ENCODE assay signal across 14 cellular contexts in the genomic region with DNA sequence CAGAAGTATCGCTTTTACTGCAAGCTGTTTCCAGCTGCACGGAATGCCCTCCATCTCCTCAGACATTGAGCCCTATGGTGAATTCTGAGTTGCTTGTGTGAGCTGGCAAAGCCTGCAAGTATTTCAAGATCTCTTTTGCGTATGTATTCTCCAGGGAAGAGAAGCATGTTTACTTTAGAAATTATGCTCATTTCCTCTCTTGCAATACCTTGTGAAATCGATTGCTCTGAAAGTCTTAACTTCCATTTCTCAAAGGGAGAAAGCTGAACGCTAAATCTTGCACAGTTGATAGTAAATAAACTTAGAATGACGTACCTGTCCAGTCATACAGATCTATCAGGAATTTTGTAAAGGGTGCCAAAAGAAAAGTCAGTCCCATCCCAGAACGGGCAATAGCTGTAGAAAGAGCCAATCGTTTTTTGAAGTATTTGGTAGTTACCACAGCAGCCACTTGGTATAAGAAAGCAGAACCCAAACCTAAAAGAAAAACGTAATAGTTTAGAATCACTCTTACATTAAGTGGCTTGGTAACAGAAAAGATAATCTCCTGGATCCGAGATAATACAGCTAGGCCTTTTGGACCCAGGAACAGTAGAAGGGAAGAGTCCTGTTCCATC. TPM values are rescaled to one million over a fixed set of nuclear protein-coding genes. Genes with fewer than 3 reads are reported as not detected.
DNase-seq lines count a peak whose midpoint lies in the region; ATAC-seq and TF ChIP-seq lines count a peak whose summit lies in the region.
"Had no signal": no experiment of that assay in that cellular context is flagged by ENCODE, and none has a peak within 500 bp of the region (broad histone marks: within the 10 kb centered on the region; RNA-seq: fewer than 3 reads in every experiment).

No MANE protein-coding gene starts in this region.

- DNase-seq in activated CD4-positive, alpha-beta T cell treated with anti-CD3 and anti-CD28 coated beads, Interleukin-2, amount 10 ng/mL, durations not matched to agents 24 days and 14 days, result no peak
- no peak for DNase-seq in activated CD4-positive, alpha-beta T cell treated with anti-CD3 and anti-CD28 coated beads for 4 hours
- no peak for DNase-seq in hepatocyte (ENCODE audit: low spot score)
- no peak for DNase-seq in upper lobe of right lung
- DNase-seq in activated CD4-positive, alpha-beta memory T cell treated with anti-CD3 and anti-CD28 coated beads, Interleukin-2, amount 10 ng/mL, durations not matched to agents 7 days and 5 days, result no peak
- DNase-seq in NCI-H2029 (lab: John Stamatoyannopoulos, UW), result no peak
- DNase-seq: activated CD4-positive, alpha-beta T cell treated with anti-CD3 and anti-CD28 coated beads for 36 hours; activated naive CD4-positive, alpha-beta T cell treated with Interleukin-2 at 50 U/mL for 16 hours; NCI-H446; SHP77 treated with DMSO at 0.1 percent for 48 hours had no signal

- no peak overlapping the region for H3K4me3 ChIP-seq in hepatocyte
- peak overlapping the region; percentile 2 for H3K4me3 ChIP-seq in upper lobe of right lung
- H3K4me3 ChIP-seq: K562, skin epidermis had no signal

- H3K27me3 ChIP-seq in hepatocyte (no peaks in the 10 kb centered on the region), upper lobe of right lung (no peaks in the 10 kb centered on the region)

- H3K9me3 Mint-ChIP-seq in activated CD4-positive, alpha-beta T cell treated with anti-CD3 and anti-CD28 coated beads, Interleukin-2, amount 10 ng/mL, durations not matched to agents 24 days and 14 days, result no peaks in the 10 kb centered on the region
- no peaks in the 10 kb centered on the region for H3K9me3 Mint-ChIP-seq in activated CD4-positive, alpha-beta memory T cell treated with anti-CD3 and anti-CD28 coated beads, Interleukin-2, amount 10 ng/mL, durations not matched to agents 7 days and 5 days

- no peak overlapping the region for H2AFZ ChIP-seq in hepatocyte

- H3K4me1 ChIP-seq in hepatocyte (ENCODE audit: insufficient read depth), result no peaks in the 10 kb centered on the region
- peaks cover 9% of the 10 kb centered on the region for H3K4me1 ChIP-seq in upper lobe of right lung

- no peaks in the 10 kb centered on the region for H3K9me2 ChIP-seq in hepatocyte (replicated peaks; ENCODE audit: insufficient read depth)

- ATAC-seq in upper lobe of right lung, result peak; percentile 85
- ATAC-seq in GM21447 (IDR thresholded peaks at IDR 0.05; ENCODE audit: unreplicated experiment), result no peak
- ATAC-seq: activated CD4-positive, alpha-beta T cell treated with anti-CD3 and anti-CD28 coated beads for 36 hours; K562 had no signal

- CTCF ChIA-PET in activated CD4-positive, alpha-beta memory T cell treated with anti-CD3 and anti-CD28 coated beads, Interleukin-2, amount 10 ng/mL, durations not matched to agents 7 days and 5 days (lab: Charles Lee), result interaction anchor here (0.6 kb wide), 1 partner anchor 982 kb away, joined by 6 read pairs; no protein-coding TSS in a partner anchor

- H3K4me2 ChIP-seq in hepatocyte, result no peak overlapping the region

- H3K4me3 Mint-ChIP-seq in activated CD4-positive, alpha-beta T cell treated with anti-CD3 and anti-CD28 coated beads, Interleukin-2, amount 10 ng/mL, durations not matched to agents 24 days and 14 days, result no peak overlapping the region
- no peak overlapping the region for H3K4me3 Mint-ChIP-seq in activated CD4-positive, alpha-beta memory T cell treated with anti-CD3 and anti-CD28 coated beads, Interleukin-2, amount 10 ng/mL, durations not matched to agents 7 days and 5 days
- H3K4me3 Mint-ChIP-seq: activated CD4-positive, alpha-beta T cell treated with anti-CD3 and anti-CD28 coated beads for 36 hours had no signal

- POLR2A ChIA-PET in activated CD4-positive, alpha-beta memory T cell treated with anti-CD3 and anti-CD28 coated beads, Interleukin-2, amount 10 ng/mL, durations not matched to agents 7 days and 5 days (lab: Charles Lee), result interaction anchor here (7.1 kb wide), 1 partner anchor 41 kb away, joined by 41 read pairs; a partner anchor contains a TSS

- TF ChIP-seq CTCF in VCaP (conservative IDR thresholded peaks at IDR 0.05) (no peak), hepatocyte (IDR thresholded peaks at IDR 0.05; ENCODE audit: poor library complexity) (no peak), upper lobe of right lung (IDR thresholded peaks at IDR 0.05) (no peak)

- H3K9me3 ChIP-seq in hepatocyte (ENCODE audit: low read depth) (no peaks in the 10 kb centered on the region), upper lobe of right lung (no peaks in the 10 kb centered on the region)

- H3K27ac ChIP-seq in VCaP (peak overlapping the region; percentile 36), hepatocyte (peak overlapping the region; percentile 19), upper lobe of right lung (peak overlapping the region; percentile 74)

- peak overlapping the region; percentile 20 for H3K27ac Mint-ChIP-seq in activated CD4-positive, alpha-beta T cell treated with anti-CD3 and anti-CD28 coated beads, Interleukin-2, amount 10 ng/mL, durations not matched to agents 24 days and 14 days
- H3K27ac Mint-ChIP-seq in activated CD4-positive, alpha-beta memory T cell treated with anti-CD3 and anti-CD28 coated beads, Interleukin-2, amount 10 ng/mL, durations not matched to agents 7 days and 5 days, result no peak overlapping the region
- H3K27ac Mint-ChIP-seq: activated CD4-positive, alpha-beta T cell treated with anti-CD3 and anti-CD28 coated beads for 36 hours had no signal

- WGBS in hepatocyte (ENCODE audit: low lambda C conversion rate, missing lambda C conversion rate), result 79% methylated on average over 9 of the region's 10 CpGs

- peaks cover 40% of the 10 kb centered on the region for H3K36me3 Mint-ChIP-seq in activated CD4-positive, alpha-beta T cell treated with anti-CD3 and anti-CD28 coated beads, Interleukin-2, amount 10 ng/mL, durations not matched to agents 24 days and 14 days (ENCODE audit: low read depth)
- H3K36me3 Mint-ChIP-seq in activated CD4-positive, alpha-beta memory T cell treated with anti-CD3 and anti-CD28 coated beads, Interleukin-2, amount 10 ng/mL, durations not matched to agents 7 days and 5 days (ENCODE audit: low read depth), result peaks cover 54% of the 10 kb centered on the region

- H3K36me3 ChIP-seq in hepatocyte (replicated peaks; ENCODE audit: insufficient read depth, low read depth) (peaks cover 4% of the 10 kb centered on the region), upper lobe of right lung (peaks cover 43% of the 10 kb centered on the region)

- H3K79me2 ChIP-seq in hepatocyte, result no peaks in the 10 kb centered on the region

- no peaks in the 10 kb centered on the region for H4K20me1 ChIP-seq in hepatocyte (ENCODE audit: insufficient read depth, poor library complexity, severe bottlenecking)

- peaks cover 16% of the 10 kb centered on the region for H3K4me1 Mint-ChIP-seq in activated CD4-positive, alpha-beta T cell treated with anti-CD3 and anti-CD28 coated beads, Interleukin-2, amount 10 ng/mL, durations not matched to agents 24 days and 14 days
- peaks cover 21% of the 10 kb centered on the region for H3K4me1 Mint-ChIP-seq in activated CD4-positive, alpha-beta memory T cell treated with anti-CD3 and anti-CD28 coated beads, Interleukin-2, amount 10 ng/mL, durations not matched to agents 7 days and 5 days

- intact Hi-C loops in activated CD4-positive, alpha-beta T cell treated with anti-CD3 and anti-CD28 coated beads, Interleukin-2, amount 10 ng/mL, durations not matched to agents 24 days and 14 days (cut with micrococcal nuclease), result no loop called here
- intact Hi-C loops in upper lobe of right lung (cut with DNase I), result no loop called here

- no peaks in the 10 kb centered on the region for H3K27me3 Mint-ChIP-seq in activated CD4-positive, alpha-beta T cell treated with anti-CD3 and anti-CD28 coated beads, Interleukin-2, amount 10 ng/mL, durations not matched to agents 24 days and 14 days
- H3K27me3 Mint-ChIP-seq in activated CD4-positive, alpha-beta memory T cell treated with anti-CD3 and anti-CD28 coated beads, Interleukin-2, amount 10 ng/mL, durations not matched to agents 7 days and 5 days, result no peaks in the 10 kb centered on the region
- H3K27me3 Mint-ChIP-seq: activated CD4-positive, alpha-beta T cell treated with anti-CD3 and anti-CD28 coated beads for 36 hours had no signal

RNA-seq across cellular contexts. Expression of a gene that starts 10.1 kb away (rescaled TPM):
- total RNA-seq in activated CD4-positive, alpha-beta T cell treated with anti-CD3 and anti-CD28 coated beads, Interleukin-2, amount 10 ng/mL, durations not matched to agents 24 days and 14 days, result 0.43 and 0.44 TPM in 2 replicates
- total RNA-seq in hepatocyte (16.2 and 16.4 TPM in 2 replicates), upper lobe of right lung (15.9 TPM)
- 8.3 and 10.7 TPM in 2 replicates for polyA plus RNA-seq in hepatocyte
- under 1 TPM; 0.35 to 0.55 TPM for total RNA-seq in activated CD4-positive, alpha-beta memory T cell treated with anti-CD3 and anti-CD28 coated beads, Interleukin-2, amount 10 ng/mL, durations not matched to agents 7 days and 5 days

RNA-seq across cellular contexts. Expression of a gene that starts 26.7 kb away (rescaled TPM):
- 170 and 180 TPM in 2 replicates for total RNA-seq in activated CD4-positive, alpha-beta T cell treated with anti-CD3 and anti-CD28 coated beads, Interleukin-2, amount 10 ng/mL, durations not matched to agents 24 days and 14 days
- total RNA-seq in hepatocyte, result 45.4 and 57.9 TPM in 2 replicates
- 157 and 168 TPM in 2 replicates for polyA plus RNA-seq in hepatocyte
- 110 TPM for total RNA-seq in upper lobe of right lung
- 100 to 1,000 TPM; 127 to 128 TPM for total RNA-seq in activated CD4-positive, alpha-beta memory T cell treated with anti-CD3 and anti-CD28 coated beads, Interleukin-2, amount 10 ng/mL, durations not matched to agents 7 days and 5 days

RNA-seq across cellular contexts. Expression of a gene that starts 41.6 kb away (rescaled TPM):
- 55.6 and 57.1 TPM in 2 replicates for total RNA-seq in activated CD4-positive, alpha-beta T cell treated with anti-CD3 and anti-CD28 coated beads, Interleukin-2, amount 10 ng/mL, durations not matched to agents 24 days and 14 days
- 31.3 and 36.8 TPM in 2 replicates for total RNA-seq in hepatocyte
- polyA plus RNA-seq in hepatocyte, result 7.0 and 7.9 TPM in 2 replicates
- total RNA-seq in upper lobe of right lung, result 22.1 TPM
- 10 to 100 TPM; 63.4 to 68.1 TPM for total RNA-seq in activated CD4-positive, alpha-beta memory T cell treated with anti-CD3 and anti-CD28 coated beads, Interleukin-2, amount 10 ng/mL, durations not matched to agents 7 days and 5 days

Comparison
In these comparisons a context has a peak if more than half of its experiments do, and no peak if none do; other contexts are left out.
1. H3K27ac ChIP-seq: peak in every context shown above with its lines; median percentile 74 in upper lobe of right lung; 36 in VCaP; 19 in hepatocyte.
2. RNA of a gene that starts 10.1 kb away (total RNA-seq): 16.2 to 16.4 TPM in hepatocyte and 15.9 TPM in upper lobe of right lung (single experiment); 0.35 to 0.55 TPM in activated CD4-positive, alpha-beta memory T cell treated with anti-CD3 and anti-CD28 coated beads, Interleukin-2, amount 10 ng/mL, durations not matched to agents 7 days and 5 days and 0.43 to 0.44 TPM in activated CD4-positive, alpha-beta T cell treated with anti-CD3 and anti-CD28 coated beads, Interleukin-2, amount 10 ng/mL, durations not matched to agents 24 days and 14 days; every median in the first group is over 10 times any median in the second.